17 cellular contexts compared by ENCODE assay signal in genomic region chr1:193567937-193568336, GRCh38.
"Had no signal": no experiment of that assay in that cellular context is flagged by ENCODE, and none has a peak within 500 bp of the region (broad histone marks: within the 10 kb centered on the region; RNA-seq: fewer than 3 reads in every experiment).

No MANE protein-coding gene starts in this region.

- H3K27me3 ChIP-seq: adrenal gland, hepatocyte, right atrium auricular region had no signal

- DNase-seq: activated CD4-positive, alpha-beta T cell treated with anti-CD3 and anti-CD28 coated beads for 48 hours; activated CD8-positive, alpha-beta memory T cell treated with anti-CD3 and anti-CD28 coated beads, Interleukin-2, amount 10 ng/mL, durations not matched to agents 7 days and 5 days; activated naive CD4-positive, alpha-beta T cell; activated T-cell treated with anti-CD3 and anti-CD28 coated beads, Interleukin-2, amount 50 U/mL, for 48 hours; adrenal gland; kidney; left ventricle myocardium inferior; naive B cell; stimulated activated CD4-positive, alpha-beta T cell treated with anti-CD3 and anti-CD28 coated beads, Interleukin-2, amount 100 ng/mL, for 48 hours; stimulated activated naive CD4-positive, alpha-beta T cell treated with Interleukin-2 at 50 U/mL for 16 hours had no signal

- H3K27ac Mint-ChIP-seq: activated CD8-positive, alpha-beta memory T cell treated with anti-CD3 and anti-CD28 coated beads, Interleukin-2, amount 10 ng/mL, durations not matched to agents 7 days and 5 days; progenitor cell of endocrine pancreas; type B pancreatic cell; WTC11 had no signal

- H3K36me3 ChIP-seq: adrenal gland, left ventricle myocardium inferior, right atrium auricular region had no signal

- H3K36me3 Mint-ChIP-seq: naive B cell, type B pancreatic cell, WTC11 had no signal

- H3K79me2 ChIP-seq: hepatocyte had no signal

- H3K9me3 Mint-ChIP-seq: type B pancreatic cell had no signal

- H3K4me3 Mint-ChIP-seq: activated CD8-positive, alpha-beta memory T cell treated with anti-CD3 and anti-CD28 coated beads, Interleukin-2, amount 10 ng/mL, durations not matched to agents 7 days and 5 days; naive B cell; T-helper 1 cell treated with Interleukin-12 subunit alpha and Interleukin-12 subunit beta and Interleukin-4 antibody, amounts not matched to agents 30 μg/mL and 1 μg/mL, for 36 hours; type B pancreatic cell; WTC11 had no signal

- ATAC-seq: activated CD8-positive, alpha-beta memory T cell treated with anti-CD3 and anti-CD28 coated beads, Interleukin-2, amount 10 ng/mL, durations not matched to agents 7 days and 5 days; esophagus mucosa; WTC11 had no signal

- H3K4me1 ChIP-seq: adrenal gland, left ventricle myocardium inferior, right atrium auricular region had no signal

- H3K9me3 ChIP-seq: adrenal gland, right atrium auricular region had no signal

- H3K4me2 ChIP-seq: hepatocyte had no signal

- H3K4me3 ChIP-seq: adrenal gland, hepatocyte, left ventricle myocardium inferior, right atrium auricular region had no signal

- H2AFZ ChIP-seq: hepatocyte had no signal

- H3K4me1 Mint-ChIP-seq: WTC11 had no signal

- H3K27ac ChIP-seq: adrenal gland, hepatocyte, left ventricle myocardium inferior, right atrium auricular region had no signal

- H3K27me3 Mint-ChIP-seq: activated CD8-positive, alpha-beta memory T cell treated with anti-CD3 and anti-CD28 coated beads, Interleukin-2, amount 10 ng/mL, durations not matched to agents 7 days and 5 days; naive B cell; progenitor cell of endocrine pancreas; type B pancreatic cell had no signal
